In the genomic region with DNA sequence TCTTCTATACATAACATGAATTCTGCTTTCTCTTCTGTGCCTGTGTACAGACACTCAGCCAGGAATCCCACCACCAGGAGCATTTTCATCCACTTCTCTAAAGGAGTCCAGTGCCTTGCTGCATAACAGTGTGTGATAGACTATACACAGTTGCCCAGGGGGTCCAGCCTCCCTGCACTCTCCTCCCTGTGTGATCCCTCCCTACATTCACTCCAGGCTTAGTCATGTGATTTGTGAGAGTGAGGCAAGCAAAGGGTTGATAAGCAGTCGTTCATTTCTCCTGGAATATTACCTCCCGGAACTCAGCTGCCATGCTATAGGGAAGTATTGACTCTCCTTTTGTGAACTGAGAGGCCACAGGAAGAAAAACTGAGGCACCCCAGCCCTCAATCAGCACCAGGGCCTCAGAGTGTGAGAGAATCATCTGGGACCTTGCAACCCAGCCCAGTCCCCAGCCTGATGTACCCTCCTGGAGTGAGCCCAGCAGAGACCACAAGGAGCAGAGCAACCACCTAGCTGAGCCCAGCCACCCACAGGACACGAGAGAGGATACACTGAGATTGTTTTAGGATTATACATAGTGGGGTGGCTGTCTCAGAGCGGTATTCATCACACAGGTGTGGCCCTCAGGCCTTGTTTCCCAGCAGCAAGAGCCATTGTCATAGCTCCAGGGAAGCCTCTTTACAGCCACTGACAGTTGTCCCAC, we compare ENCODE assay signal across 23 cellular contexts. TPM values are rescaled to one million over a fixed set of nuclear protein-coding genes. Genes with fewer than 3 reads are reported as not detected.
DNase-seq lines count a peak whose midpoint lies in the region; ATAC-seq and TF ChIP-seq lines count a peak whose summit lies in the region.
"Had no signal": no experiment of that assay in that cellular context is flagged by ENCODE, and none has a peak within 500 bp of the region (broad histone marks: within the 10 kb centered on the region; RNA-seq: fewer than 3 reads in every experiment).

No MANE protein-coding gene starts in this region.

- no peak overlapping the region for H3K4me3 Mint-ChIP-seq in GM23338
- H3K4me3 Mint-ChIP-seq: B cell, CD14-positive monocyte had no signal

- H4K20me1 ChIP-seq in BLaER1 (no peaks in the 10 kb centered on the region), GM23338 (replicated peaks; ENCODE audit: insufficient read depth) (no peaks in the 10 kb centered on the region)

- H3K9me3 ChIP-seq in BLaER1 (no peaks in the 10 kb centered on the region), right lobe of liver (no peaks in the 10 kb centered on the region)
- H3K9me3 ChIP-seq: SK-N-SH had no signal

- H3K9me2 ChIP-seq in GM23338 (ENCODE audit: insufficient read depth): no peaks in the 10 kb centered on the region
- H3K9me2 ChIP-seq: SK-N-SH had no signal

- no peak overlapping the region for H2AFZ ChIP-seq in GM23338

- H3K9me3 Mint-ChIP-seq in GM23338: no peaks in the 10 kb centered on the region

- no peak for ATAC-seq in GM23338
- ATAC-seq in right lobe of liver: peak; percentile 11 to 57 (median 38)
- ATAC-seq: PC-3 had no signal

- H3K36me3 ChIP-seq in BLaER1 (no peaks in the 10 kb centered on the region), GM23338 (ENCODE audit: insufficient read depth) (no peaks in the 10 kb centered on the region), right lobe of liver (no peaks in the 10 kb centered on the region)

- DNase-seq in GM23338 (ENCODE audit: low spot score): no peak
- DNase-seq in amniotic epithelial cell (ENCODE audit: low read depth): peak; percentile 47
- DNase-seq in right lobe of liver: no peak
- no peak for DNase-seq in cerebellum (ENCODE audit: low spot score)
- DNase-seq in hippocampal formation (lab: John Stamatoyannopoulos, UW): no peak
- no peak for DNase-seq in NCI-H524 treated with DMSO at 0.1 percent for 48 hours (lab: John Stamatoyannopoulos, UW)
- DNase-seq in SHP77 (lab: John Stamatoyannopoulos, UW): no peak
- DNase-seq: Calu3; KBM-7; MV-4-11; NCI-H1105; NCI-H146; NCI-H1930; NCI-H2107; NCI-H774; NK-92 treated with Interleukin-12 subunit alpha and Interleukin-12 subunit beta, amount 100 ng/mL, for 24 hours; PC-3; SK-N-SH; SW 1271 had no signal

- 50% methylated on average over 3 of the region's 4 CpGs for WGBS in right lobe of liver (ENCODE audit: insufficient coverage, low coverage, low lambda C conversion rate, missing lambda C conversion rate)

- peak overlapping the region; percentile 48 for H3K4me2 ChIP-seq in BLaER1
- no peak overlapping the region for H3K4me2 ChIP-seq in GM23338
- H3K4me2 ChIP-seq: SK-N-SH had no signal

- intact Hi-C loops in right lobe of liver (cut with DNase I): no loop called here

- no peaks in the 10 kb centered on the region for H3K27me3 ChIP-seq in BLaER1
- H3K27me3 ChIP-seq in GM23338 (ENCODE audit: insufficient read depth): no peaks in the 10 kb centered on the region
- H3K27me3 ChIP-seq in right lobe of liver: no peaks in the 10 kb centered on the region

- no peak overlapping the region for H3K4me3 ChIP-seq in BLaER1
- H3K4me3 ChIP-seq in GM23338: no peak overlapping the region
- H3K4me3 ChIP-seq in right lobe of liver: no peak overlapping the region

- H3K36me3 Mint-ChIP-seq in GM23338 (ENCODE audit: low read depth): no peaks in the 10 kb centered on the region
- H3K36me3 Mint-ChIP-seq: CD14-positive monocyte had no signal

- H3K27ac Mint-ChIP-seq in GM23338: no peak overlapping the region
- H3K27ac Mint-ChIP-seq: B cell had no signal

- H3F3A ChIP-seq in GM23338 (replicated peaks; ENCODE audit: low read depth): no peaks in the 10 kb centered on the region

- no peak overlapping the region for H3K9ac ChIP-seq in BLaER1
- H3K9ac ChIP-seq: SK-N-SH had no signal

- TF ChIP-seq POLR2A in right lobe of liver (IDR thresholded peaks at IDR 0.05): no peak

- peaks cover 4% of the 10 kb centered on the region; the same call in 1 of the 3 replicates for H3K4me1 Mint-ChIP-seq in GM23338
- H3K4me1 Mint-ChIP-seq: B cell had no signal

- no peak overlapping the region for H3K27ac ChIP-seq in BLaER1
- no peak overlapping the region for H3K27ac ChIP-seq in GM23338 (ENCODE audit: low read depth)
- peak overlapping the region in 1 of 3 donors; percentile 47 for H3K27ac ChIP-seq in right lobe of liver
- H3K27ac ChIP-seq: RWPE1 had no signal

- no peaks in the 10 kb centered on the region for H3K79me2 ChIP-seq in GM23338 (replicated peaks; ENCODE audit: insufficient read depth)

- TF ChIP-seq CTCF in GM23338 (conservative IDR thresholded peaks at IDR 0.05; ENCODE audit: low read depth in 2 of 2) (no peak), right lobe of liver (IDR thresholded peaks at IDR 0.05) (no peak)

- peaks cover 9% of the 10 kb centered on the region for H3K27me3 Mint-ChIP-seq in GM23338 (ENCODE audit: insufficient read depth, low read depth, poor library complexity)

- H3K4me1 ChIP-seq in BLaER1 (peaks cover 13% of the 10 kb centered on the region), GM23338 (ENCODE audit: insufficient read depth) (no peaks in the 10 kb centered on the region), right lobe of liver (peaks cover 0 to 10% (median 3%) of the 10 kb centered on the region in 4 donors)

TF ChIP-seq in GM23338, 12 proteins besides CTCF, POLR2A, EP300 and RAD21:
- TF ChIP-seq ZNF331 (CRISPR knock-in tag; IDR thresholded peaks at IDR 0.05; ENCODE audit: low read depth): peak; percentile 69
- TF ChIP-seq ZNF114 (CRISPR knock-in tag; IDR thresholded peaks at IDR 0.05): no peak
- no peak for TF ChIP-seq EZH2 (IDR thresholded peaks at IDR 0.05; ENCODE audit: low read depth, unreplicated experiment)
- TF ChIP-seq NANOG (IDR thresholded peaks at IDR 0.05; ENCODE audit: borderline replicate concordance): no peak

RNA-seq across cellular contexts. Expression of gene EEPD1, which starts 45.0 kb away (rescaled TPM):
- 12.4 and 17.1 TPM in 2 replicates for total RNA-seq in GM23338 (2014; rRNA removed; shearing (Covaris generic))
- 4.1 and 6.0 TPM in 2 replicates for polyA plus RNA-seq in GM23338 (2016; fragmentation: Nextera tagmentation; extraction: Ambion mirVana)
- total RNA-seq in right lobe of liver (10 to 100 TPM in 4 of 6 experiments, 1 to 10 TPM in 2; 5.9 to 18.6 (median 10.6) TPM), cerebellum (12.1 TPM)
